ENCODE assay signal across 18 cellular contexts in genomic region chr2:84646514-84646913, GRCh38.
"Had no signal": no experiment of that assay in that cellular context is flagged by ENCODE, and none has a peak within 500 bp of the region (broad histone marks: within the 10 kb centered on the region; RNA-seq: fewer than 3 reads in every experiment).

No MANE protein-coding gene starts in this region.

- DNase-seq: activated CD4-positive, alpha-beta memory T cell treated with anti-CD3 and anti-CD28 coated beads, Interleukin-2, amount 10 ng/mL, durations not matched to agents 7 days and 5 days; activated CD4-positive, alpha-beta T cell treated with anti-CD3 and anti-CD28 coated beads for 48 hours; activated effector memory CD4-positive, alpha-beta T cell treated with Interleukin-2 at 50 U/mL for 16 hours; activated naive CD4-positive, alpha-beta T cell treated with anti-CD3 and anti-CD28 coated beads for 36 hours; activated naive CD8-positive, alpha-beta T cell treated with anti-CD3 and anti-CD28 coated beads, Interleukin-2, amount 10 ng/mL, durations not matched to agents 7 days and 5 days; activated T-cell treated with anti-CD3 and anti-CD28 coated beads, Interleukin-2, amount 50 U/mL, for 72 hours; amygdala; cerebellar nuclear complex; cortex of kidney; heart right ventricle; left ventricle myocardium inferior; occipital lobe; stimulated activated CD4-positive, alpha-beta T cell treated with anti-CD3 and anti-CD28 coated beads, Interleukin-4, amount 100 ng/mL, for 1 hour; stimulated activated naive CD4-positive, alpha-beta T cell; SW 1271; upper lobe of left lung had no signal

- H3K9me3 ChIP-seq: gastroesophageal sphincter, left ventricle myocardium inferior, upper lobe of left lung had no signal

- H3K4me1 ChIP-seq: gastroesophageal sphincter, upper lobe of left lung had no signal

- H3K4me3 ChIP-seq: gastroesophageal sphincter, heart right ventricle, left ventricle myocardium inferior, upper lobe of left lung had no signal

- H3K36me3 ChIP-seq: gastroesophageal sphincter, heart right ventricle, left ventricle myocardium inferior, upper lobe of left lung had no signal

- H3K27ac ChIP-seq: epithelial cell of prostate, gastroesophageal sphincter, heart right ventricle, left ventricle myocardium inferior, upper lobe of left lung had no signal

- H3K27me3 ChIP-seq: gastroesophageal sphincter, heart right ventricle, upper lobe of left lung had no signal

- ATAC-seq: gastroesophageal sphincter, heart right ventricle had no signal
